ENCODE assay signal across 7 cellular contexts in genomic region chr1:45465277-45465676, GRCh38.
"Had no signal": no experiment of that assay in that cellular context is flagged by ENCODE, and none has a peak within 500 bp of the region (broad histone marks: within the 10 kb centered on the region; RNA-seq: fewer than 3 reads in every experiment).

No MANE protein-coding gene starts in this region.

- H3K36me3 ChIP-seq: HAP-1 had no signal

- H3K27ac ChIP-seq: GM23248 had no signal

- H3K4me3 ChIP-seq: GM23248, HAP-1 had no signal

- H3K9me3 ChIP-seq: HAP-1 had no signal

- ATAC-seq: HCT116 had no signal

- H3K4me1 ChIP-seq: HAP-1 had no signal

- DNase-seq: GM23248, GOT3, H7, IMR-90, KBM-7 had no signal
